Comparison of ENCODE assay signal across 1 cellular context in the genomic region with DNA sequence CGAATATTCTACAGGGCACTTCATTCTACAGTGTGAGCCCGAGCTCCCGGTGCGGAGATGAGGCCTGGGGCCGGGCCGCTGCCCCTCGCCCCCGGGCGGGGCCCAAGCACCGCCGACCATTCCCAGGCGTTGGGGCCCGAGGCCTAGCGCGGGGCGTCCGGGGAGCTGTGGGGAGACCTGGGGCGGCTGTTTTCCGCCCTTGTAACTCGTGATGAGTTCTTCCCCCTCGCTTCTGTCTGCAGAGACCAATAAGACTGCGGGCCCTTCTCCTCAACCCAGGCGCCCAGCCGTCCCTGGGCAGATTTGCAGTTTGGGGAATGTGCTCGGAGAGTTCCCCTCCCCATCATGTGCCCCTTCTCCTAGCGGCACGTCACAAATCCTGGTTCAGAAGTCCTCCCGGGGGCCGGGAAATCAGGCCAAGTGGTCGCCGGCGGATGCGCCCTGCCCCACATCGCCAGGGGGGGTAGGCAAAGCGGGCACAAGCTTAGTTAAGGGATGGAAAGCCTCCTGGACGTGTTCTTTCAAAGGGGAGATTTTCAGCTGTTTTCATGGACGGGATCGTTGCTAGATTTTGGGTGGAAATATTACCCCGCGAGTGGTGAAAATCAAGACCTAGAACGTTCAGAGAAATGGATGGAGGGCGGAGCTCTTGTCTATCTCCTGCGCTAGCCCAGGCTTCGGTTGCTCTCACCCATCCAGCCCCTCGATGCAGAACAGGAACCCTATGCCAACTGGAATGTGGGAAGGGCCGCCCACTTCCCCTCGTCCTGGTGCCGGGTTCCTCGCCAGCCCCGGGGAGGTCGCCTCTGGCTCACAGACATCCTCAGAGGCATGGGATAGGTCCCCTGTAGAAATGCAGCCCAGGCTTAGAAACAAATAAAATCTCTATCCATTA.
TF ChIP-seq lines count a peak whose summit lies in the region.

No MANE protein-coding gene starts in this region.

TF ChIP-seq in GM12878, 131 proteins besides CTCF, POLR2A, EP300 and RAD21 (continues in another document):
- TF ChIP-seq, protein P1, sequence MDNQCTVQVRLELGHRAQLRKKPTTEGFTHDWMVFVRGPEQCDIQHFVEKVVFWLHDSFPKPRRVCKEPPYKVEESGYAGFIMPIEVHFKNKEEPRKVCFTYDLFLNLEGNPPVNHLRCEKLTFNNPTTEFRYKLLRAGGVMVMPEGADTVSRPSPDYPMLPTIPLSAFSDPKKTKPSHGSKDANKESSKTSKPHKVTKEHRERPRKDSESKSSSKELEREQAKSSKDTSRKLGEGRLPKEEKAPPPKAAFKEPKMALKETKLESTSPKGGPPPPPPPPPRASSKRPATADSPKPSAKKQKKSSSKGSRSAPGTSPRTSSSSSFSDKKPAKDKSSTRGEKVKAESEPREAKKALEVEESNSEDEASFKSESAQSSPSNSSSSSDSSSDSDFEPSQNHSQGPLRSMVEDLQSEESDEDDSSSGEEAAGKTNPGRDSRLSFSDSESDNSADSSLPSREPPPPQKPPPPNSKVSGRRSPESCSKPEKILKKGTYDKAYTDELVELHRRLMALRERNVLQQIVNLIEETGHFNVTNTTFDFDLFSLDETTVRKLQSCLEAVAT (IDR thresholded peaks at IDR 0.05): peak; percentile 14; the same call in 1 of the 2 replicates
- TF ChIP-seq, protein P2, sequence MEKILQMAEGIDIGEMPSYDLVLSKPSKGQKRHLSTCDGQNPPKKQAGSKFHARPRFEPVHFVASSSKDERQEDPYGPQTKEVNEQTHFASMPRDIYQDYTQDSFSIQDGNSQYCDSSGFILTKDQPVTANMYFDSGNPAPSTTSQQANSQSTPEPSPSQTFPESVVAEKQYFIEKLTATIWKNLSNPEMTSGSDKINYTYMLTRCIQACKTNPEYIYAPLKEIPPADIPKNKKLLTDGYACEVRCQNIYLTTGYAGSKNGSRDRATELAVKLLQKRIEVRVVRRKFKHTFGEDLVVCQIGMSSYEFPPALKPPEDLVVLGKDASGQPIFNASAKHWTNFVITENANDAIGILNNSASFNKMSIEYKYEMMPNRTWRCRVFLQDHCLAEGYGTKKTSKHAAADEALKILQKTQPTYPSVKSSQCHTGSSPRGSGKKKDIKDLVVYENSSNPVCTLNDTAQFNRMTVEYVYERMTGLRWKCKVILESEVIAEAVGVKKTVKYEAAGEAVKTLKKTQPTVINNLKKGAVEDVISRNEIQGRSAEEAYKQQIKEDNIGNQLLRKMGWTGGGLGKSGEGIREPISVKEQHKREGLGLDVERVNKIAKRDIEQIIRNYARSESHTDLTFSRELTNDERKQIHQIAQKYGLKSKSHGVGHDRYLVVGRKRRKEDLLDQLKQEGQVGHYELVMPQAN (conservative IDR thresholded peaks at IDR 0.05): no peak
- TF ChIP-seq SPI1 (IDR thresholded peaks at IDR 0.05; ENCODE audit: borderline replicate concordance, insufficient read depth, low read depth, low read length) (peak; percentile 21; the same call in 1 of the 2 replicates), IKZF2 (IDR thresholded peaks at IDR 0.05) (peak; percentile 31 to 47; a peak in 3 of 4 replicates), RAD51 (IDR thresholded peaks at IDR 0.05) (no peak), NBN (IDR thresholded peaks at IDR 0.05) (no peak), SREBF1 (IDR thresholded peaks at IDR 0.05; ENCODE audit: low read length) (no peak), LARP7 (IDR thresholded peaks at IDR 0.05) (no peak), ESRRA (IDR thresholded peaks at IDR 0.05; ENCODE audit: low read length) (no peak), ASH2L (IDR thresholded peaks at IDR 0.05; ENCODE audit: borderline replicate concordance, low read depth) (no peak), ATF7 (IDR thresholded peaks at IDR 0.05; ENCODE audit: low read depth) (no peak), ZNF24 (IDR thresholded peaks at IDR 0.05) (no peak), PML (IDR thresholded peaks at IDR 0.05; ENCODE audit: low read length) (no peak), TCF3 (IDR thresholded peaks at IDR 0.05; ENCODE audit: borderline replicate concordance, insufficient read depth, low read depth, low read length) (no peak), MYB (IDR thresholded peaks at IDR 0.05; ENCODE audit: borderline replicate concordance, low read depth, low read length) (no peak), TCF7 (IDR thresholded peaks at IDR 0.05; ENCODE audit: borderline replicate concordance) (no peak), CEBPB (IDR thresholded peaks at IDR 0.05; ENCODE audit: borderline replicate concordance in 1 of 2, low read depth in 2 of 2, low read length in 2 of 2) (no peak), NFIC (IDR thresholded peaks at IDR 0.05; ENCODE audit: low read depth, low read length) (no peak)
- TF ChIP-seq, protein P3, sequence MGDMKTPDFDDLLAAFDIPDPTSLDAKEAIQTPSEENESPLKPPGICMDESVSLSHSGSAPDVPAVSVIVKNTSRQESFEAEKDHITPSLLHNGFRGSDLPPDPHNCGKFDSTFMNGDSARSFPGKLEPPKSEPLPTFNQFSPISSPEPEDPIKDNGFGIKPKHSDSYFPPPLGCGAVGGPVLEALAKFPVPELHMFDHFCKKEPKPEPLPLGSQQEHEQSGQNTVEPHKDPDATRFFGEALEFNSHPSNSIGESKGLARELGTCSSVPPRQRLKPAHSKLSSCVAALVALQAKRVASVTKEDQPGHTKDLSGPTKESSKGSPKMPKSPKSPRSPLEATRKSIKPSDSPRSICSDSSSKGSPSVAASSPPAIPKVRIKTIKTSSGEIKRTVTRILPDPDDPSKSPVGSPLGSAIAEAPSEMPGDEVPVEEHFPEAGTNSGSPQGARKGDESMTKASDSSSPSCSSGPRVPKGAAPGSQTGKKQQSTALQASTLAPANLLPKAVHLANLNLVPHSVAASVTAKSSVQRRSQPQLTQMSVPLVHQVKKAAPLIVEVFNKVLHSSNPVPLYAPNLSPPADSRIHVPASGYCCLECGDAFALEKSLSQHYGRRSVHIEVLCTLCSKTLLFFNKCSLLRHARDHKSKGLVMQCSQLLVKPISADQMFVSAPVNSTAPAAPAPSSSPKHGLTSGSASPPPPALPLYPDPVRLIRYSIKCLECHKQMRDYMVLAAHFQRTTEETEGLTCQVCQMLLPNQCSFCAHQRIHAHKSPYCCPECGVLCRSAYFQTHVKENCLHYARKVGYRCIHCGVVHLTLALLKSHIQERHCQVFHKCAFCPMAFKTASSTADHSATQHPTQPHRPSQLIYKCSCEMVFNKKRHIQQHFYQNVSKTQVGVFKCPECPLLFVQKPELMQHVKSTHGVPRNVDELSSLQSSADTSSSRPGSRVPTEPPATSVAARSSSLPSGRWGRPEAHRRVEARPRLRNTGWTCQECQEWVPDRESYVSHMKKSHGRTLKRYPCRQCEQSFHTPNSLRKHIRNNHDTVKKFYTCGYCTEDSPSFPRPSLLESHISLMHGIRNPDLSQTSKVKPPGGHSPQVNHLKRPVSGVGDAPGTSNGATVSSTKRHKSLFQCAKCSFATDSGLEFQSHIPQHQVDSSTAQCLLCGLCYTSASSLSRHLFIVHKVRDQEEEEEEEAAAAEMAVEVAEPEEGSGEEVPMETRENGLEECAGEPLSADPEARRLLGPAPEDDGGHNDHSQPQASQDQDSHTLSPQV (IDR thresholded peaks at IDR 0.05): no peak
- TF ChIP-seq, protein P4, sequence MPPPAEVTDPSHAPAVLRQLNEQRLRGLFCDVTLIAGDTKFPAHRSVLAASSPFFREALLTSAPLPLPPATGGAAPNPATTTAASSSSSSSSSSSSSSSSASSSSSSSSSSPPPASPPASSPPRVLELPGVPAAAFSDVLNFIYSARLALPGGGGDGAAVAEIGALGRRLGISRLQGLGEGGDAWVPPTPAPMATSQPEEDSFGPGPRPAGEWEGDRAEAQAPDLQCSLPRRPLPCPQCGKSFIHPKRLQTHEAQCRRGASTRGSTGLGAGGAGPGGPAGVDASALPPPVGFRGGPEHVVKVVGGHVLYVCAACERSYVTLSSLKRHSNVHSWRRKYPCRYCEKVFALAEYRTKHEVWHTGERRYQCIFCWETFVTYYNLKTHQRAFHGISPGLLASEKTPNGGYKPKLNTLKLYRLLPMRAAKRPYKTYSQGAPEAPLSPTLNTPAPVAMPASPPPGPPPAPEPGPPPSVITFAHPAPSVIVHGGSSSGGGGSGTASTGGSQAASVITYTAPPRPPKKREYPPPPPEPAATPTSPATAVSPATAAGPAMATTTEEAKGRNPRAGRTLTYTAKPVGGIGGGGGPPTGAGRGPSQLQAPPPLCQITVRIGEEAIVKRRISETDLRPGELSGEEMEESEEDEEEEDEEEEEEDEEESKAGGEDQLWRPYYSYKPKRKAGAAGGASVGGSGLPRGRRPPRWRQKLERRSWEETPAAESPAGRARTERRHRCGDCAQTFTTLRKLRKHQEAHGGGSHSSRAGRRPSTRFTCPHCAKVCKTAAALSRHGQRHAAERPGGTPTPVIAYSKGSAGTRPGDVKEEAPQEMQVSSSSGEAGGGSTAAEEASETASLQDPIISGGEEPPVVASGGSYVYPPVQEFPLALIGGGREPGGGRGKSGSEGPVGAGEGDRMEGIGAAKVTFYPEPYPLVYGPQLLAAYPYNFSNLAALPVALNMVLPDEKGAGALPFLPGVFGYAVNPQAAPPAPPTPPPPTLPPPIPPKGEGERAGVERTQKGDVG (CRISPR knock-in tag; IDR thresholded peaks at IDR 0.05): no peak
- TF ChIP-seq, protein P5, sequence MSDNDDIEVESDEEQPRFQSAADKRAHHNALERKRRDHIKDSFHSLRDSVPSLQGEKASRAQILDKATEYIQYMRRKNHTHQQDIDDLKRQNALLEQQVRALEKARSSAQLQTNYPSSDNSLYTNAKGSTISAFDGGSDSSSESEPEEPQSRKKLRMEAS (IDR thresholded peaks at IDR 0.05; ENCODE audit: low read depth, low read length): no peak
- TF ChIP-seq, protein P6, sequence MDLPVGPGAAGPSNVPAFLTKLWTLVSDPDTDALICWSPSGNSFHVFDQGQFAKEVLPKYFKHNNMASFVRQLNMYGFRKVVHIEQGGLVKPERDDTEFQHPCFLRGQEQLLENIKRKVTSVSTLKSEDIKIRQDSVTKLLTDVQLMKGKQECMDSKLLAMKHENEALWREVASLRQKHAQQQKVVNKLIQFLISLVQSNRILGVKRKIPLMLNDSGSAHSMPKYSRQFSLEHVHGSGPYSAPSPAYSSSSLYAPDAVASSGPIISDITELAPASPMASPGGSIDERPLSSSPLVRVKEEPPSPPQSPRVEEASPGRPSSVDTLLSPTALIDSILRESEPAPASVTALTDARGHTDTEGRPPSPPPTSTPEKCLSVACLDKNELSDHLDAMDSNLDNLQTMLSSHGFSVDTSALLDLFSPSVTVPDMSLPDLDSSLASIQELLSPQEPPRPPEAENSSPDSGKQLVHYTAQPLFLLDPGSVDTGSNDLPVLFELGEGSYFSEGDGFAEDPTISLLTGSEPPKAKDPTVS (IDR thresholded peaks at IDR 0.05; ENCODE audit: low read depth, low read length): no peak
- TF ChIP-seq, protein P7, sequence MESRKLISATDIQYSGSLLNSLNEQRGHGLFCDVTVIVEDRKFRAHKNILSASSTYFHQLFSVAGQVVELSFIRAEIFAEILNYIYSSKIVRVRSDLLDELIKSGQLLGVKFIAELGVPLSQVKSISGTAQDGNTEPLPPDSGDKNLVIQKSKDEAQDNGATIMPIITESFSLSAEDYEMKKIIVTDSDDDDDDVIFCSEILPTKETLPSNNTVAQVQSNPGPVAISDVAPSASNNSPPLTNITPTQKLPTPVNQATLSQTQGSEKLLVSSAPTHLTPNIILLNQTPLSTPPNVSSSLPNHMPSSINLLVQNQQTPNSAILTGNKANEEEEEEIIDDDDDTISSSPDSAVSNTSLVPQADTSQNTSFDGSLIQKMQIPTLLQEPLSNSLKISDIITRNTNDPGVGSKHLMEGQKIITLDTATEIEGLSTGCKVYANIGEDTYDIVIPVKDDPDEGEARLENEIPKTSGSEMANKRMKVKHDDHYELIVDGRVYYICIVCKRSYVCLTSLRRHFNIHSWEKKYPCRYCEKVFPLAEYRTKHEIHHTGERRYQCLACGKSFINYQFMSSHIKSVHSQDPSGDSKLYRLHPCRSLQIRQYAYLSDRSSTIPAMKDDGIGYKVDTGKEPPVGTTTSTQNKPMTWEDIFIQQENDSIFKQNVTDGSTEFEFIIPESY (IDR thresholded peaks at IDR 0.05): no peak
- TF ChIP-seq, protein P8, sequence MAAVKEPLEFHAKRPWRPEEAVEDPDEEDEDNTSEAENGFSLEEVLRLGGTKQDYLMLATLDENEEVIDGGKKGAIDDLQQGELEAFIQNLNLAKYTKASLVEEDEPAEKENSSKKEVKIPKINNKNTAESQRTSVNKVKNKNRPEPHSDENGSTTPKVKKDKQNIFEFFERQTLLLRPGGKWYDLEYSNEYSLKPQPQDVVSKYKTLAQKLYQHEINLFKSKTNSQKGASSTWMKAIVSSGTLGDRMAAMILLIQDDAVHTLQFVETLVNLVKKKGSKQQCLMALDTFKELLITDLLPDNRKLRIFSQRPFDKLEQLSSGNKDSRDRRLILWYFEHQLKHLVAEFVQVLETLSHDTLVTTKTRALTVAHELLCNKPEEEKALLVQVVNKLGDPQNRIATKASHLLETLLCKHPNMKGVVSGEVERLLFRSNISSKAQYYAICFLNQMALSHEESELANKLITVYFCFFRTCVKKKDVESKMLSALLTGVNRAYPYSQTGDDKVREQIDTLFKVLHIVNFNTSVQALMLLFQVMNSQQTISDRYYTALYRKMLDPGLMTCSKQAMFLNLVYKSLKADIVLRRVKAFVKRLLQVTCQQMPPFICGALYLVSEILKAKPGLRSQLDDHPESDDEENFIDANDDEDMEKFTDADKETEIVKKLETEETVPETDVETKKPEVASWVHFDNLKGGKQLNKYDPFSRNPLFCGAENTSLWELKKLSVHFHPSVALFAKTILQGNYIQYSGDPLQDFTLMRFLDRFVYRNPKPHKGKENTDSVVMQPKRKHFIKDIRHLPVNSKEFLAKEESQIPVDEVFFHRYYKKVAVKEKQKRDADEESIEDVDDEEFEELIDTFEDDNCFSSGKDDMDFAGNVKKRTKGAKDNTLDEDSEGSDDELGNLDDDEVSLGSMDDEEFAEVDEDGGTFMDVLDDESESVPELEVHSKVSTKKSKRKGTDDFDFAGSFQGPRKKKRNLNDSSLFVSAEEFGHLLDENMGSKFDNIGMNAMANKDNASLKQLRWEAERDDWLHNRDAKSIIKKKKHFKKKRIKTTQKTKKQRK (IDR thresholded peaks at IDR 0.05; ENCODE audit: low read depth, low read length): no peak
- TF ChIP-seq, protein P9, sequence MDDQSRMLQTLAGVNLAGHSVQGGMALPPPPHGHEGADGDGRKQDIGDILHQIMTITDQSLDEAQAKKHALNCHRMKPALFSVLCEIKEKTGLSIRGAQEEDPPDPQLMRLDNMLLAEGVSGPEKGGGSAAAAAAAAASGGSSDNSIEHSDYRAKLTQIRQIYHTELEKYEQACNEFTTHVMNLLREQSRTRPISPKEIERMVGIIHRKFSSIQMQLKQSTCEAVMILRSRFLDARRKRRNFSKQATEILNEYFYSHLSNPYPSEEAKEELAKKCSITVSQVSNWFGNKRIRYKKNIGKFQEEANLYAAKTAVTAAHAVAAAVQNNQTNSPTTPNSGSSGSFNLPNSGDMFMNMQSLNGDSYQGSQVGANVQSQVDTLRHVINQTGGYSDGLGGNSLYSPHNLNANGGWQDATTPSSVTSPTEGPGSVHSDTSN (IDR thresholded peaks at IDR 0.05; ENCODE audit: insufficient replicate concordance, low read depth, low read length): peak; percentile 10
- TF ChIP-seq, protein P10, sequence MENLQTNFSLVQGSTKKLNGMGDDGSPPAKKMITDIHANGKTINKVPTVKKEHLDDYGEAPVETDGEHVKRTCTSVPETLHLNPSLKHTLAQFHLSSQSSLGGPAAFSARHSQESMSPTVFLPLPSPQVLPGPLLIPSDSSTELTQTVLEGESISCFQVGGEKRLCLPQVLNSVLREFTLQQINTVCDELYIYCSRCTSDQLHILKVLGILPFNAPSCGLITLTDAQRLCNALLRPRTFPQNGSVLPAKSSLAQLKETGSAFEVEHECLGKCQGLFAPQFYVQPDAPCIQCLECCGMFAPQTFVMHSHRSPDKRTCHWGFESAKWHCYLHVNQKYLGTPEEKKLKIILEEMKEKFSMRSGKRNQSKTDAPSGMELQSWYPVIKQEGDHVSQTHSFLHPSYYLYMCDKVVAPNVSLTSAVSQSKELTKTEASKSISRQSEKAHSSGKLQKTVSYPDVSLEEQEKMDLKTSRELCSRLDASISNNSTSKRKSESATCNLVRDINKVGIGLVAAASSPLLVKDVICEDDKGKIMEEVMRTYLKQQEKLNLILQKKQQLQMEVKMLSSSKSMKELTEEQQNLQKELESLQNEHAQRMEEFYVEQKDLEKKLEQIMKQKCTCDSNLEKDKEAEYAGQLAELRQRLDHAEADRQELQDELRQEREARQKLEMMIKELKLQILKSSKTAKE (IDR thresholded peaks at IDR 0.05; ENCODE audit: low read depth, poor library complexity, severe bottlenecking): no peak
